Comparison of ENCODE assay signal across 12 cellular contexts in the genomic region with DNA sequence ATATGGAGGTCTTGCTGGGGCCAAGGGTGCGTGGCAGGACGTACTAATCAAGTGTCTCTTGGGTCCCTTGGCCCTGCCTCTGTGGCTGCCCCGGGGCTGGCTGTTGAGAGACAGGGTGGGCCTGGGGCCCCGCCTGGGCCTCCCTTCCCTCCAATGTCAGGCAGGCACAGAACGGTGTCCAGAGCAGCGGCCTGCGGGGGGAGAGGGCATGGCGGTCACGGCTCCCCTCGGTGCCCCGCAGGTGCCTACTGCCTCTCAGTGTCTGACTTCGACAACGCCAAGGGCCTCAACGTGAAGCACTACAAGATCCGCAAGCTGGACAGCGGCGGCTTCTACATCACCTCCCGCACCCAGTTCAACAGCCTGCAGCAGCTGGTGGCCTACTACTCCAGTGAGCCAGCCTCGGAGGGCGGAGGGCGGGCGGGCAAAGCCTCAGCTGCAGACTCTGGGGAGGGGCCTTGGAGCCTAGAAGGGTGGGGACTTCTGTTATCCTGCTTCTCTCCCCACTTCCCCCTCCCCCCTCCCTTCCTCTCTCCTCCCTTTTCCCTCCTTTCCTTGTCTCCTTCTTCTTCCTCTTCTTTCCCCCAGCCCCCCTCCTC.
DNase-seq lines count a peak whose midpoint lies in the region; ATAC-seq and TF ChIP-seq lines count a peak whose summit lies in the region.
"Had no signal": no experiment of that assay in that cellular context is flagged by ENCODE, and none has a peak within 500 bp of the region (broad histone marks: within the 10 kb centered on the region; RNA-seq: fewer than 3 reads in every experiment).

No MANE protein-coding gene starts in this region.

- no peaks in the 10 kb centered on the region for H3K27me3 ChIP-seq in MM.1S (replicated peaks; ENCODE audit: insufficient read depth, low read length)
- H3K27me3 ChIP-seq: brain microvascular endothelial cell had no signal

- H3K27ac ChIP-seq in SK-N-MC: 0 out of 2 replicates have a peak overlapping the region, but pooled peaks have one; percentile 42
- H3K27ac ChIP-seq in MM.1S (ENCODE audit: low read length): no peak overlapping the region
- H3K27ac ChIP-seq: brain microvascular endothelial cell had no signal

- H3K79me2 ChIP-seq in MM.1S (ENCODE audit: low read length): no peaks in the 10 kb centered on the region

- no peak for TF ChIP-seq CTCF in MM.1S (IDR thresholded peaks at IDR 0.05; ENCODE audit: low read length)

- no peaks in the 10 kb centered on the region for H3K4me1 ChIP-seq in MM.1S (ENCODE audit: low read length)

- ATAC-seq in HG03378 (IDR thresholded peaks at IDR 0.05; ENCODE audit: unreplicated experiment): no peak
- ATAC-seq: activated CD8-positive, alpha-beta memory T cell treated with anti-CD3 and anti-CD28 coated beads, Interleukin-2, amount 10 ng/mL, durations not matched to agents 7 days and 5 days had no signal

- no peak overlapping the region for H3K4me3 ChIP-seq in SK-N-MC
- H3K4me3 ChIP-seq in MM.1S (ENCODE audit: low read length): no peak overlapping the region
- H3K4me3 ChIP-seq: skin epidermis had no signal

- H3K4me2 ChIP-seq in MM.1S (ENCODE audit: low read depth, low read length): no peak overlapping the region

- H3K36me3 ChIP-seq in SK-N-MC (ENCODE audit: insufficient read depth, low read length) (no peaks in the 10 kb centered on the region), MM.1S (replicated peaks; ENCODE audit: insufficient read depth, low read length) (no peaks in the 10 kb centered on the region)

- H3K9me2 ChIP-seq in MM.1S (replicated peaks; ENCODE audit: insufficient read depth, low read length): no peaks in the 10 kb centered on the region

- no peak overlapping the region for H2AFZ ChIP-seq in MM.1S (ENCODE audit: low read length)

- H3K9me3 ChIP-seq in SK-N-MC (ENCODE audit: low read depth, low read length) (no peaks in the 10 kb centered on the region), MM.1S (replicated peaks; ENCODE audit: insufficient read depth, low read length) (no peaks in the 10 kb centered on the region)

- DNase-seq in COLO668 (lab: John Stamatoyannopoulos, UW; ENCODE audit: unreplicated experiment): peak; percentile 86
- peak; percentile 73 for DNase-seq in NCI-H1092 (lab: John Stamatoyannopoulos, UW)
- DNase-seq in SK-N-MC (ENCODE audit: low read depth, low spot score): no peak
- peak; percentile 74 for DNase-seq in iPS-NIHi7 (ENCODE audit: extremely low spot score)
- DNase-seq in amygdala (lab: John Stamatoyannopoulos, UW): no peak
- DNase-seq in activated T-cell treated with anti-CD3 and anti-CD28 coated beads for 4 hours: no peak
- DNase-seq in MM.1S: no peak
- DNase-seq: activated CD8-positive, alpha-beta memory T cell treated with anti-CD3 and anti-CD28 coated beads, Interleukin-2, amount 10 ng/mL, durations not matched to agents 7 days and 5 days; brain microvascular endothelial cell; mammary epithelial cell had no signal

- no peaks in the 10 kb centered on the region for H3F3A ChIP-seq in MM.1S (ENCODE audit: insufficient read depth, low read length)

- no peak overlapping the region for H3K9ac ChIP-seq in SK-N-MC (ENCODE audit: insufficient read length)
- H3K9ac ChIP-seq in MM.1S (ENCODE audit: low read length): no peak overlapping the region

- no peaks in the 10 kb centered on the region for H4K20me1 ChIP-seq in MM.1S (ENCODE audit: insufficient read depth, low read length)

Comparison
In these comparisons a context has a peak if more than half of its experiments do, and no peak if none do; other contexts are left out.
1. DNase-seq: peak in COLO668 (single experiment), NCI-H1092 (single experiment) and iPS-NIHi7 (single experiment); none in SK-N-MC (single experiment), amygdala (0 of 56), activated T-cell treated with anti-CD3 and anti-CD28 coated beads for 4 hours (single experiment) and MM.1S (single experiment).